Comparison of ENCODE assay signal across 17 cellular contexts in genomic region chr11:128406365-128406706, GRCh38.
DNase-seq lines count a peak whose midpoint lies in the region; ATAC-seq and TF ChIP-seq lines count a peak whose summit lies in the region.
"Had no signal": no experiment of that assay in that cellular context is flagged by ENCODE, and none has a peak within 500 bp of the region (broad histone marks: within the 10 kb centered on the region; RNA-seq: fewer than 3 reads in every experiment).

No MANE protein-coding gene starts in this region.

- no peaks in the 10 kb centered on the region for H3K9me3 ChIP-seq in OCI-LY3 (ENCODE audit: insufficient read depth, low read length)
- H3K9me3 ChIP-seq in trophoblast cell (ENCODE audit: insufficient read depth, low read depth, low read length) = no peaks in the 10 kb centered on the region
- H3K9me3 ChIP-seq: heart left ventricle had no signal

- H3K4me2 ChIP-seq in OCI-LY3 (ENCODE audit: low read length) = peak overlapping the region; percentile 57
- H3K4me2 ChIP-seq in trophoblast cell (ENCODE audit: low read length) = no peak overlapping the region

- no peak overlapping the region for H3K23ac ChIP-seq in trophoblast cell (ENCODE audit: low read length)

- H3K14ac ChIP-seq in trophoblast cell (ENCODE audit: low read length) = peak overlapping the region; percentile 60

- H3K27ac ChIP-seq in OCI-LY3 (ENCODE audit: low read length) = 0 out of 2 replicates have a peak overlapping the region, but pooled peaks have one; percentile 2
- H3K27ac ChIP-seq in trophoblast cell (ENCODE audit: low read depth, low read length) = peak overlapping the region; percentile 85
- H3K27ac ChIP-seq: C4-2B, epithelial cell of prostate had no signal

- peak overlapping the region; percentile 84 for H2BK12ac ChIP-seq in trophoblast cell (ENCODE audit: low read length)

- peak overlapping the region; percentile 52 for H3K4ac ChIP-seq in trophoblast cell (ENCODE audit: low read depth, low read length)

- peak overlapping the region; percentile 95 for H2AK5ac ChIP-seq in trophoblast cell (ENCODE audit: low read length)

- peak overlapping the region; percentile 97 for H2BK120ac ChIP-seq in trophoblast cell (ENCODE audit: insufficient read depth, low read length, poor library complexity)

- TF ChIP-seq CTCF in OCI-LY3 (IDR thresholded peaks at IDR 0.05; ENCODE audit: low read depth, low read length) = no peak

- H3K4me3 ChIP-seq in OCI-LY3 (ENCODE audit: low read length) (0 out of 2 replicates have a peak overlapping the region, but pooled peaks have one; percentile 1), trophoblast cell (ENCODE audit: low read depth, low read length) (no peak overlapping the region)

- peak overlapping the region; percentile 28; the same call in 1 of the 2 replicates for H3K9ac ChIP-seq in OCI-LY3 (ENCODE audit: low read length)
- no peak overlapping the region for H3K9ac ChIP-seq in trophoblast cell (ENCODE audit: low read length)

- ATAC-seq in GM19025 (IDR thresholded peaks at IDR 0.05; ENCODE audit: low read depth, unreplicated experiment) (peak; percentile 30), HG02678 (IDR thresholded peaks at IDR 0.05; ENCODE audit: unreplicated experiment) (peak; percentile 52), HG03378 (IDR thresholded peaks at IDR 0.05; ENCODE audit: unreplicated experiment) (no peak)

- H4K91ac ChIP-seq in trophoblast cell (ENCODE audit: low read depth, low read length) = peak overlapping the region; percentile 95

- no peaks in the 10 kb centered on the region for H3K79me2 ChIP-seq in OCI-LY3 (ENCODE audit: low read length)
- peaks cover 5% of the 10 kb centered on the region for H3K79me2 ChIP-seq in trophoblast cell (ENCODE audit: control insufficient read depth, insufficient read depth, low read length, poor library complexity)

- no peaks in the 10 kb centered on the region for H3K27me3 ChIP-seq in OCI-LY3 (ENCODE audit: low read depth, low read length)
- no peaks in the 10 kb centered on the region for H3K27me3 ChIP-seq in trophoblast cell (ENCODE audit: insufficient read depth, low read length)
- H3K27me3 ChIP-seq: heart left ventricle had no signal

- peaks cover 54% of the 10 kb centered on the region for H3K4me1 ChIP-seq in OCI-LY3 (ENCODE audit: low read length)
- peaks cover 14 to 21% of the 10 kb centered on the region in 2 experiments for H3K4me1 ChIP-seq in trophoblast cell (ENCODE audit: control insufficient read depth in 1 of 2, insufficient read depth in 2 of 2, low read length in 2 of 2)

- peaks cover 43% of the 10 kb centered on the region for H3K79me1 ChIP-seq in trophoblast cell (ENCODE audit: low read length)

- H3K18ac ChIP-seq in trophoblast cell (ENCODE audit: low read length) = peak overlapping the region; percentile 81

- no peaks in the 10 kb centered on the region for H3K36me3 ChIP-seq in OCI-LY3 (replicated peaks; ENCODE audit: low read depth, low read length)
- H3K36me3 ChIP-seq in trophoblast cell (ENCODE audit: control insufficient read depth in 1 of 2, insufficient read depth in 2 of 2, low read length in 2 of 2) = no peaks in the 10 kb centered on the region
- H3K36me3 ChIP-seq: heart left ventricle had no signal

- H2AFZ ChIP-seq in OCI-LY3 (ENCODE audit: low read depth, low read length) (no peak overlapping the region), trophoblast cell (ENCODE audit: insufficient read depth, low read length, poor library complexity) (no peak overlapping the region)

- peak overlapping the region; percentile 43 for H4K12ac ChIP-seq in trophoblast cell (ENCODE audit: low read depth, low read length)

- DNase-seq in trophoblast cell (no peak), KG1 (lab: John Stamatoyannopoulos, UW) (no peak), putamen (ENCODE audit: low spot score) (no peak)
- DNase-seq: activated CD4-positive, CD25-positive, alpha-beta regulatory T cell treated with anti-CD3 and anti-CD28 coated beads, Interleukin-2, amount 50 U/mL, for 72 hours; activated CD8-positive, alpha-beta memory T cell treated with anti-CD3 and anti-CD28 coated beads, Interleukin-2, amount 50 U/mL, for 4 hours; activated naive CD8-positive, alpha-beta T cell treated with anti-CD3 and anti-CD28 coated beads, Interleukin-2, amount 10 ng/mL, durations not matched to agents 7 days and 5 days; naive B cell; NCI-H2227 treated with DMSO at 0.1 percent for 48 hours; retina; stimulated activated CD4-positive, alpha-beta T cell treated with anti-CD3 and anti-CD28 coated beads, Interleukin-2, amount 100 ng/mL, for 48 hours had no signal

- H4K20me1 ChIP-seq in OCI-LY3 (ENCODE audit: insufficient read depth, low read length) = no peaks in the 10 kb centered on the region

- H4K8ac ChIP-seq in trophoblast cell (ENCODE audit: low read depth, low read length) = peak overlapping the region; percentile 82

- H2BK5ac ChIP-seq in trophoblast cell (ENCODE audit: low read depth, low read length, poor library complexity) = peak overlapping the region; percentile 97
